ENCODE assay signal across 13 cellular contexts in the genomic region with DNA sequence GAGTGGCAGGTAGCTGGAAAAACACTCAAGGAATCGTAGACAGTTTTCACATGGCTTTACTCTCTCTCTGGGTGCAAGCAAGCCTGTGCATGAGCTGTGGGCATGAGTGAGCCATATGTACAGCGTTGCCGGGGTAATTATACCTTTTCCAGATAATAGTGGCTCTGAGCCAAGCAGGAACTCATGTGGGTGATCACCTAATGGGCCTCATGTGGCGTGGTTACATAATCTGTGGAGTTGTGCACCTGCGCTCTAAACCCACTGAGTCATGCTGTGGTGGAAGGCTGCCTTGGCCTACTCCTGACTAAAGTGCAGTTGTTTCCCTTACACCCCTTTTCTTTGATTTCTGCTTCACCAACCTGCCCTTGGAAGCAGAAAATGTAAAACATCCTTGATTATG.
DNase-seq lines count a peak whose midpoint lies in the region; ATAC-seq and TF ChIP-seq lines count a peak whose summit lies in the region.
"Had no signal": no experiment of that assay in that cellular context is flagged by ENCODE, and none has a peak within 500 bp of the region (broad histone marks: within the 10 kb centered on the region; RNA-seq: fewer than 3 reads in every experiment).

No MANE protein-coding gene starts in this region.

- TF ChIP-seq CTCF in MCF 10A (IDR thresholded peaks at IDR 0.05; ENCODE audit: unreplicated experiment) (no peak), breast epithelium (IDR thresholded peaks at IDR 0.05) (no peak)

- H3K4me3 Mint-ChIP-seq in MCF 10A (ENCODE audit: unreplicated experiment): no peak overlapping the region
- H3K4me3 Mint-ChIP-seq: CD8-positive, alpha-beta T cell had no signal

- H3K9me3 ChIP-seq in breast epithelium: no peaks in the 10 kb centered on the region

- no peaks in the 10 kb centered on the region for H3K4me1 Mint-ChIP-seq in MCF 10A (ENCODE audit: insufficient read depth, unreplicated experiment)

- POLR2A ChIA-PET in MCF 10A (lab: Yijun Ruan, JAX): interaction anchor here (0.6 kb wide), 1 partner anchor 117 kb away, joined by 3 read pairs; no protein-coding TSS in a partner anchor

- no TSS peak for BruUV-seq in MCF 10A (replicated peaks; lab: Mats Ljungman, UMichigan)

- DNase-seq in MCF 10A (ENCODE audit: unreplicated experiment): peak; percentile 89
- DNase-seq in breast epithelium (ENCODE audit: low spot score in 2 of 2): no peak
- DNase-seq in NCI-H345 treated with DMSO at 0.1 percent for 48 hours (lab: John Stamatoyannopoulos, UW; ENCODE audit: unreplicated experiment): peak; percentile 66
- DNase-seq in AML-193 (lab: John Stamatoyannopoulos, UW): no peak
- no peak for DNase-seq in left cardiac atrium
- no peak for DNase-seq in GOT3 (lab: John Stamatoyannopoulos, UW)
- DNase-seq: CD8-positive, alpha-beta T cell; MM.1S; NCI-H1105; NCI-H2081 treated with DMSO at 0.1 percent for 48 hours; OCI-M1; RPMI8226 had no signal

- H3K27me3 ChIP-seq in breast epithelium: no peaks in the 10 kb centered on the region

- H3K4me1 ChIP-seq in breast epithelium: no peaks in the 10 kb centered on the region

- no peaks in the 10 kb centered on the region for H3K36me3 ChIP-seq in breast epithelium

- no peak for TF ChIP-seq POLR2A in breast epithelium (IDR thresholded peaks at IDR 0.05)

- peaks cover 5% of the 10 kb centered on the region for H3K36me3 Mint-ChIP-seq in MCF 10A (ENCODE audit: insufficient read depth, unreplicated experiment)
- H3K36me3 Mint-ChIP-seq: CD8-positive, alpha-beta T cell had no signal

- intact Hi-C loops in MCF 10A (cut with micrococcal nuclease): no loop called here
- intact Hi-C loops in breast epithelium (cut with DNase I; ENCODE audit: low total_unique reads): loop anchor here (5.0 kb wide), 1 partner anchor 1043 kb away; no protein-coding TSS in a partner anchor
- intact Hi-C loops in left cardiac atrium (cut with DNase I): no loop called here

- no peak overlapping the region for H3K27ac Mint-ChIP-seq in MCF 10A (ENCODE audit: low read depth, unreplicated experiment)
- H3K27ac Mint-ChIP-seq: CD8-positive, alpha-beta T cell had no signal

- ATAC-seq in esophagus mucosa: peak; percentile 100
- no peak for ATAC-seq in left cardiac atrium
- ATAC-seq: CD8-positive, alpha-beta T cell had no signal

- no peak overlapping the region for H3K27ac ChIP-seq in breast epithelium

- no peaks in the 10 kb centered on the region for H3K27me3 Mint-ChIP-seq in MCF 10A (ENCODE audit: insufficient read depth, unreplicated experiment)

- no peaks in the 10 kb centered on the region for H3K9me3 Mint-ChIP-seq in MCF 10A (ENCODE audit: unreplicated experiment)
- H3K9me3 Mint-ChIP-seq: CD8-positive, alpha-beta T cell had no signal

- CTCF ChIA-PET in MCF 10A (lab: Yijun Ruan, JAX): no interaction called here

- no peak overlapping the region for H3K4me3 ChIP-seq in breast epithelium

Comparison
In these comparisons a context has a peak if more than half of its experiments do, and no peak if none do; other contexts are left out.
1. DNase-seq: peak in MCF 10A (single experiment) and NCI-H345 treated with DMSO at 0.1 percent for 48 hours (single experiment); none in breast epithelium (0 of 2), AML-193 (0 of 2), left cardiac atrium (single experiment) and GOT3 (single experiment).